1 cellular context compared by ENCODE assay signal in genomic region chr1:36369061-36369470, GRCh38.
TF ChIP-seq lines count a peak whose summit lies in the region.

No MANE protein-coding gene starts in this region.

TF ChIP-seq in K562, 482 proteins besides CTCF, POLR2A, EP300 and RAD21 (continued from another document and continues in another):
- TF ChIP-seq CHD4 (IDR thresholded peaks at IDR 0.05; ENCODE audit: insufficient read depth, insufficient replicate concordance, low read depth, low read length, poor library complexity, severe bottlenecking) = no peak
- TF ChIP-seq RAD51 (IDR thresholded peaks at IDR 0.05; ENCODE audit: borderline replicate concordance, low read depth) = no peak
- no peak for TF ChIP-seq TCF15 (CRISPR knock-in tag; IDR thresholded peaks at IDR 0.05)
- TF ChIP-seq ZNF444 (CRISPR knock-in tag; IDR thresholded peaks at IDR 0.05) = no peak
- TF ChIP-seq ZBTB11 (CRISPR knock-in tag; IDR thresholded peaks at IDR 0.05) = no peak
- no peak for TF ChIP-seq ZSCAN29 (IDR thresholded peaks at IDR 0.05)
- no peak for TF ChIP-seq ZNF609 (CRISPR knock-in tag; IDR thresholded peaks at IDR 0.05; ENCODE audit: borderline replicate concordance)
- TF ChIP-seq SUPT5H (IDR thresholded peaks at IDR 0.05) = no peak
- TF ChIP-seq ZBTB26 (CRISPR knock-in tag; IDR thresholded peaks at IDR 0.05) = 0 out of 2 replicates have a peak, but pooled peaks have one; percentile 2
- TF ChIP-seq ARNT (IDR thresholded peaks at IDR 0.05) = no peak
- no peak for TF ChIP-seq FOXJ3 (CRISPR knock-in tag; IDR thresholded peaks at IDR 0.05)
- no peak for TF ChIP-seq E2F8 (IDR thresholded peaks at IDR 0.05; ENCODE audit: low read depth, partially characterized antibody)
- no peak for TF ChIP-seq GTF3C2 (IDR thresholded peaks at IDR 0.05; ENCODE audit: borderline replicate concordance, extremely low read depth, insufficient read length)
- TF ChIP-seq NR2F6 (CRISPR knock-in tag; IDR thresholded peaks at IDR 0.05) = no peak
- TF ChIP-seq ZMIZ1 (IDR thresholded peaks at IDR 0.05; ENCODE audit: low read depth in 2 of 2, low read length in 2 of 2) = peak in 1 of 2 experiments; percentile 25; a peak in 1 of 4 replicates
- no peak for TF ChIP-seq SNIP1 (IDR thresholded peaks at IDR 0.05; ENCODE audit: low read depth)
- no peak for TF ChIP-seq U2AF1 (optimal IDR thresholded peaks at IDR 0.05; ENCODE audit: low read depth, low read length)
- TF ChIP-seq CTBP1 (IDR thresholded peaks at IDR 0.05; ENCODE audit: borderline replicate concordance) = peak; percentile 71
- TF ChIP-seq COPS2 (conservative IDR thresholded peaks at IDR 0.05) = no peak
- TF ChIP-seq FOXM1 (IDR thresholded peaks at IDR 0.05; ENCODE audit: low read depth) = no peak
- TF ChIP-seq FOXM1 (CRISPR knock-in tag; IDR thresholded peaks at IDR 0.05; ENCODE audit: low read depth) = no peak
- no peak for TF ChIP-seq MLX (CRISPR knock-in tag; conservative IDR thresholded peaks at IDR 0.05)
- TF ChIP-seq ETS2 (tag; IDR thresholded peaks at IDR 0.05; ENCODE audit: borderline replicate concordance, poor library complexity, severe bottlenecking) = no peak
- TF ChIP-seq ZNF12 (CRISPR knock-in tag; IDR thresholded peaks at IDR 0.05) = no peak
- no peak for TF ChIP-seq POU5F1 (IDR thresholded peaks at IDR 0.05; ENCODE audit: borderline replicate concordance, low read depth, low read length, partially characterized antibody)
